Comparison of ENCODE assay signal across 8 cellular contexts in genomic region chr1:167455786-167456446, GRCh38.
DNase-seq lines count a peak whose midpoint lies in the region; ATAC-seq, FAIRE-seq and TF ChIP-seq lines count a peak whose summit lies in the region.

No MANE protein-coding gene starts in this region.

- no peaks in the 10 kb centered on the region for H3K36me3 Mint-ChIP-seq in astrocyte (ENCODE audit: low read depth, unreplicated experiment)

- H3K9ac ChIP-seq in astrocyte (ENCODE audit: low read length), result peak overlapping the region; percentile 77

- peaks cover 39% of the 10 kb centered on the region for H3K27me3 Mint-ChIP-seq in astrocyte (ENCODE audit: low read depth, unreplicated experiment)

- peak overlapping the region; percentile 71 for H3K4me3 Mint-ChIP-seq in astrocyte (ENCODE audit: unreplicated experiment)

- no peaks in the 10 kb centered on the region for H3K79me2 ChIP-seq in astrocyte (ENCODE audit: insufficient read depth, low read length)

- H3K4me1 ChIP-seq in astrocyte (ENCODE audit: insufficient read depth, low read length) (peaks cover 3% of the 10 kb centered on the region), gastrocnemius medialis (no peaks in the 10 kb centered on the region)

- H2AFZ ChIP-seq in astrocyte (ENCODE audit: low read depth, low read length), result peak overlapping the region; percentile 95

- DNase-seq in GM10248 (ENCODE audit: extremely low spot score) (peak; percentile 55), Kasumi-1 (lab: John Stamatoyannopoulos, UW) (peak; percentile 18 to 26), astrocyte (ENCODE audit: low read depth) (no peak), hippocampal formation (lab: John Stamatoyannopoulos, UW) (peak; percentile 15 to 55), gastrocnemius medialis (peak in 1 of 2 donors; percentile 21), cortex of kidney (lab: John Stamatoyannopoulos, UW) (no peak), NCI-H1048 (lab: John Stamatoyannopoulos, UW) (no peak)

- in situ Hi-C loops in gastrocnemius medialis (cut with MboI; ENCODE audit: low sequenced_read_pairs in 4 of 4), result no loop called here

- H3K4me3 ChIP-seq in astrocyte (ENCODE audit: insufficient read depth, low read depth, low read length), result peak overlapping the region; percentile 75
- peak overlapping the region; percentile 72 to 94 (median 76) for H3K4me3 ChIP-seq in gastrocnemius medialis

- peaks cover 11% of the 10 kb centered on the region for H3K27me3 ChIP-seq in astrocyte (ENCODE audit: insufficient read depth, low read length)
- no peaks in the 10 kb centered on the region for H3K27me3 ChIP-seq in gastrocnemius medialis

- ATAC-seq in GM21528 (IDR thresholded peaks at IDR 0.05; ENCODE audit: low FRiP score, unreplicated experiment), result peak; percentile 39
- peak; percentile 44 to 61 for ATAC-seq in gastrocnemius medialis

- intact Hi-C loops in gastrocnemius medialis (cut with DNase I; ENCODE audit: low total_unique reads), result loop anchor here (5.0 kb wide), 2 partner anchors 76 to 96 kb away; partner anchors contain the start of gene CREG1

- POLR2A ChIA-PET in GM10248 (lab: Yijun Ruan, JAX), result no interaction called here

- H3K4me2 ChIP-seq in astrocyte (ENCODE audit: low read length), result peak overlapping the region; percentile 99

- H3K27ac ChIP-seq in astrocyte (ENCODE audit: low read depth, low read length), result no peak overlapping the region
- peak overlapping the region; percentile 81 to 93 (median 86) for H3K27ac ChIP-seq in gastrocnemius medialis

- FAIRE-seq in astrocyte (lab: Jason Lieb, UNC), result no peak

- CTCF ChIA-PET in GM10248 (lab: Yijun Ruan, JAX), result interaction anchor here (0.8 to 3.0 kb wide), 13 partner anchors 8 to 398 kb away, joined by 3 to 12 read pairs (median 3); no protein-coding TSS in a partner anchor

- no peak overlapping the region for H3K27ac Mint-ChIP-seq in astrocyte (ENCODE audit: unreplicated experiment)

- no peaks in the 10 kb centered on the region for H3K4me1 Mint-ChIP-seq in astrocyte (ENCODE audit: low read depth, unreplicated experiment)

- H3K36me3 ChIP-seq in astrocyte (ENCODE audit: insufficient read depth, low read length) (no peaks in the 10 kb centered on the region), gastrocnemius medialis (no peaks in the 10 kb centered on the region)

- H3K9me3 ChIP-seq in astrocyte (ENCODE audit: insufficient read depth, low read depth, low read length), result no peaks in the 10 kb centered on the region
- H3K9me3 ChIP-seq in gastrocnemius medialis, result no peaks in the 10 kb centered on the region

- H3K9me3 Mint-ChIP-seq in astrocyte (ENCODE audit: unreplicated experiment), result peaks cover 2% of the 10 kb centered on the region

- TF ChIP-seq CTCF in GM10248 (IDR thresholded peaks at IDR 0.05; ENCODE audit: control extremely low read depth, extremely low read depth, low read depth, missing control alignments) (no peak), astrocyte (IDR thresholded peaks at IDR 0.05; ENCODE audit: insufficient read depth, low read depth, low read length) (no peak), gastrocnemius medialis (IDR thresholded peaks at IDR 0.05 in 4 of 5, conservative IDR thresholded peaks at IDR 0.05 in 1 of 5) (no peak)

- TF ChIP-seq POLR2A in gastrocnemius medialis (IDR thresholded peaks at IDR 0.05), result no peak

- H4K20me1 ChIP-seq in astrocyte (ENCODE audit: insufficient read depth, low read length), result no peaks in the 10 kb centered on the region

Comparison
In these comparisons a context has a peak if more than half of its experiments do, and no peak if none do; other contexts are left out.
1. DNase-seq: peak in GM10248 (single experiment), Kasumi-1 (2 of 2) and hippocampal formation (2 of 2); none in astrocyte (single experiment), cortex of kidney (single experiment) and NCI-H1048 (single experiment).